In the genomic region with DNA sequence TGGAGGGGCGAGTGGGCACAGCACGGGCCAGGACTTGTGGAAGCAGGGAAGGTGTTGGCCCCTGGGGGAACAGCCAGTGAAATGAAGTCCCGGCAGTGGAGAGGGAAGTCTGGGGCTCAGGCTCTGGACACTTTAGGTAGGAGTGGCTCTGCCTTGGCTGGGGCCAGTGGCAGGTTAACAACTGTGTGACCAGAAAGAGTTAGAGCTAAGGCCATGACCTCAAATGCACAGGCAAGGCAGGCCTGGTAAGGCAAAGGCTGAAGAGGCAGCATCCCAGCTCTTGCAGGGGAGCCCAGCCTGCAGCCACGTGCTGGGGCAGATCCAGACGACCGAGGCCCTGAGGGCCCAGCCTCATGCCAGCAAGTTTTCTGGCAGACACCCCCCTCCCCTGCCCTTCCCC, we compare ENCODE assay signal across 26 cellular contexts. TPM values are rescaled to one million over a fixed set of nuclear protein-coding genes. Genes with fewer than 3 reads are reported as not detected.
"Had no signal": no experiment of that assay in that cellular context is flagged by ENCODE, and none has a peak within 500 bp of the region (broad histone marks: within the 10 kb centered on the region; RNA-seq: fewer than 3 reads in every experiment).

No MANE protein-coding gene starts in this region.

- DNase-seq: activated CD4-positive, alpha-beta T cell treated with anti-CD3 and anti-CD28 coated beads, Interleukin-2, amount 10 ng/mL, durations not matched to agents 24 days and 14 days; activated CD8-positive, alpha-beta memory T cell treated with anti-CD3 and anti-CD28 coated beads, Interleukin-2, amount 50 U/mL, for 4 hours; activated gamma-delta T cell; activated T-cell treated with anti-CD3 and anti-CD28 coated beads, Interleukin-2, amount 50 U/mL, for 48 hours; foreskin melanocyte; glutamatergic neuron; hippocampal formation; left cardiac atrium; T-helper 1 cell; T-helper 9 cell; transverse colon had no signal

- H3K27ac Mint-ChIP-seq: activated CD4-positive, alpha-beta T cell treated with anti-CD3 and anti-CD28 coated beads, Interleukin-2, amount 10 ng/mL, durations not matched to agents 24 days and 14 days; activated naive CD4-positive, alpha-beta T cell treated with anti-CD3 and anti-CD28 coated beads, Interleukin-2, amount 50 U/mL, for 24 hours; stimulated activated naive CD8-positive, alpha-beta T cell treated with anti-CD3 and anti-CD28 coated beads, Interleukin-15, Interleukin-2, amounts not matched to agents 100 ng/mL and 50 ng/mL, for 24 hours had no signal

- H3K9me3 Mint-ChIP-seq: activated CD4-positive, alpha-beta T cell treated with anti-CD3 and anti-CD28 coated beads, Interleukin-2, amount 10 ng/mL, durations not matched to agents 24 days and 14 days; activated naive CD4-positive, alpha-beta T cell treated with anti-CD3 and anti-CD28 coated beads, Interleukin-2, amount 50 U/mL, for 24 hours; neural crest cell; stimulated activated naive CD8-positive, alpha-beta T cell treated with anti-CD3 and anti-CD28 coated beads, Interleukin-15, Interleukin-2, amounts not matched to agents 100 ng/mL and 50 ng/mL, for 24 hours had no signal

- H3K9me3 ChIP-seq: prostate gland, right atrium auricular region, suprapubic skin, transverse colon, vagina had no signal

- H3K4me3 Mint-ChIP-seq: activated CD4-positive, alpha-beta T cell treated with anti-CD3 and anti-CD28 coated beads, Interleukin-2, amount 10 ng/mL, durations not matched to agents 24 days and 14 days; activated naive CD4-positive, alpha-beta T cell treated with anti-CD3 and anti-CD28 coated beads, Interleukin-2, amount 50 U/mL, for 24 hours; neural crest cell; stimulated activated naive CD8-positive, alpha-beta T cell treated with anti-CD3 and anti-CD28 coated beads, Interleukin-15, Interleukin-2, amounts not matched to agents 100 ng/mL and 50 ng/mL, for 24 hours had no signal

- H3K36me3 ChIP-seq: prostate gland, right atrium auricular region, suprapubic skin, transverse colon, vagina had no signal

- H3K27me3 Mint-ChIP-seq: activated CD4-positive, alpha-beta T cell treated with anti-CD3 and anti-CD28 coated beads, Interleukin-2, amount 10 ng/mL, durations not matched to agents 24 days and 14 days; activated naive CD4-positive, alpha-beta T cell treated with anti-CD3 and anti-CD28 coated beads, Interleukin-2, amount 50 U/mL, for 24 hours; stimulated activated naive CD8-positive, alpha-beta T cell treated with anti-CD3 and anti-CD28 coated beads, Interleukin-15, Interleukin-2, amounts not matched to agents 100 ng/mL and 50 ng/mL, for 24 hours had no signal

- H3K4me3 ChIP-seq: lung, prostate gland, right atrium auricular region, skin epidermis, suprapubic skin, transverse colon, vagina had no signal

- H3K27me3 ChIP-seq: right atrium auricular region, suprapubic skin, transverse colon, vagina had no signal

- H3K4me1 ChIP-seq: prostate gland, right atrium auricular region, transverse colon, vagina had no signal

- ATAC-seq: left cardiac atrium had no signal

- H3K27ac ChIP-seq: epithelial cell of prostate, prostate gland, right atrium auricular region, suprapubic skin, transverse colon, vagina had no signal

- H3K4me1 Mint-ChIP-seq: activated CD4-positive, alpha-beta T cell treated with anti-CD3 and anti-CD28 coated beads, Interleukin-2, amount 10 ng/mL, durations not matched to agents 24 days and 14 days; activated naive CD4-positive, alpha-beta T cell treated with anti-CD3 and anti-CD28 coated beads, Interleukin-2, amount 50 U/mL, for 24 hours had no signal

- H3K36me3 Mint-ChIP-seq: activated naive CD4-positive, alpha-beta T cell treated with anti-CD3 and anti-CD28 coated beads, Interleukin-2, amount 50 U/mL, for 24 hours had no signal

RNA-seq across cellular contexts. Expression of a gene that starts 21.5 kb away (rescaled TPM):
- total RNA-seq: activated CD4-positive, alpha-beta T cell treated with anti-CD3 and anti-CD28 coated beads, Interleukin-2, amount 10 ng/mL, durations not matched to agents 24 days and 14 days; astrocyte; bronchial epithelial cell; dermis microvascular lymphatic vessel endothelial cell; fibroblast of lung; neural crest cell; osteoblast; prostate gland; vagina had no signal
- polyA plus RNA-seq: fibroblast of lung had no signal
